In the genomic region with DNA sequence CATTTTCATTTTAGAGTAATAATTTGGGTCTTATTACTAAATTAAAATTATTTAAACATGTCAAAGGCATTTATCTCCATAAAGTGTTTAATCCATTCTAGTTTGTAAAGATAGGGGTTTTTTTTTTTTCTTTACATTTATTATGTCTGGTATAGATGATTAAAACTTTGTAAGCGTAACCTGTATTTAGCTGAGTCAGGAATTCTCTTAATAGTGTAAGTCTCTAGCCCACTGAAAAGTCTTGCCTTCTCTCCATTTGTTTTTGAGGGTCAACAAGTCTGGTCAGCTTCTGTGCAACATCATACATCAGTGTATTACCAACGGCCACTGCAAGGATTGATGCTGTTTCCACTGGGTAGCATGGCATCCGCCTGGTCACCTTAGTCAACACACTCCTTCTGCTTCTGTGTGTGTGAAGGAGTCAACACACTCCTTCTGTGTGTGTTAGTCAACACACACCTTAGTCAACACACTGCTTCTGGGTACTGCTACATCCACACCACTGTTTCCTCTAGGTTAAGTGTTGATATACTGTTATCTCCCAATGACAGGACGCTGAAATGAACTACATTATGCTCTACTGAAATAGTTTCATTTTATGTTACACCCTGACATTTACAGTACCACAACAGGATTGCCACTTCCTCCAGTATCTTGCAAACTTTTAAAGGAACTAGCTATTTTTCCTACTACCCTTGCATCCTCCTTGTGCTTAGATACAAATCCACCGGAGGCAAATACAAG, we compare ENCODE assay signal across 31 cellular contexts. TPM values are rescaled to one million over a fixed set of nuclear protein-coding genes. Genes with fewer than 3 reads are reported as not detected.
DNase-seq lines count a peak whose midpoint lies in the region; ATAC-seq and TF ChIP-seq lines count a peak whose summit lies in the region.
"Had no signal": no experiment of that assay in that cellular context is flagged by ENCODE, and none has a peak within 500 bp of the region (broad histone marks: within the 10 kb centered on the region; RNA-seq: fewer than 3 reads in every experiment).

No MANE protein-coding gene starts in this region.

- H3K27ac Mint-ChIP-seq in activated naive CD4-positive, alpha-beta T cell treated with anti-CD3 and anti-CD28 coated beads, Interleukin-2, amount 10 ng/mL, durations not matched to agents 7 days and 5 days, result peak overlapping the region; percentile 60
- H3K27ac Mint-ChIP-seq in activated CD8-positive, alpha-beta T cell treated with anti-CD3 and anti-CD28 coated beads, Interleukin-2, amount 10 ng/mL, durations not matched to agents 7 days and 5 days, result peak overlapping the region; percentile 78
- peak overlapping the region; percentile 75 for H3K27ac Mint-ChIP-seq in stimulated activated effector memory CD8-positive, alpha-beta T cell treated with anti-CD3 and anti-CD28 coated beads, Interleukin-12 subunit alpha, Interleukin-12 subunit beta, amount 100 ng/mL, for 72 hours

- H3K27me3 Mint-ChIP-seq in activated naive CD4-positive, alpha-beta T cell treated with anti-CD3 and anti-CD28 coated beads, Interleukin-2, amount 10 ng/mL, durations not matched to agents 7 days and 5 days, result no peaks in the 10 kb centered on the region
- no peaks in the 10 kb centered on the region for H3K27me3 Mint-ChIP-seq in activated CD8-positive, alpha-beta T cell treated with anti-CD3 and anti-CD28 coated beads, Interleukin-2, amount 10 ng/mL, durations not matched to agents 7 days and 5 days (ENCODE audit: low read depth)
- H3K27me3 Mint-ChIP-seq: naive B cell had no signal

- H3K9me2 ChIP-seq in Loucy (replicated peaks; ENCODE audit: low read depth, low read length), result no peaks in the 10 kb centered on the region

- no peaks in the 10 kb centered on the region for H3K79me2 ChIP-seq in Loucy (ENCODE audit: insufficient read depth, low read length)

- H3K36me3 Mint-ChIP-seq in activated naive CD4-positive, alpha-beta T cell treated with anti-CD3 and anti-CD28 coated beads, Interleukin-2, amount 10 ng/mL, durations not matched to agents 7 days and 5 days, result peaks cover 2% of the 10 kb centered on the region
- peaks cover 16% of the 10 kb centered on the region for H3K36me3 Mint-ChIP-seq in activated CD8-positive, alpha-beta T cell treated with anti-CD3 and anti-CD28 coated beads, Interleukin-2, amount 10 ng/mL, durations not matched to agents 7 days and 5 days (ENCODE audit: low read depth)
- peaks cover 7% of the 10 kb centered on the region for H3K36me3 Mint-ChIP-seq in stimulated activated effector memory CD8-positive, alpha-beta T cell treated with anti-CD3 and anti-CD28 coated beads, Interleukin-12 subunit alpha, Interleukin-12 subunit beta, amount 100 ng/mL, for 72 hours
- H3K36me3 Mint-ChIP-seq: naive B cell had no signal

- peaks cover 19% of the 10 kb centered on the region for H3K4me1 Mint-ChIP-seq in activated naive CD4-positive, alpha-beta T cell treated with anti-CD3 and anti-CD28 coated beads, Interleukin-2, amount 10 ng/mL, durations not matched to agents 7 days and 5 days
- peaks cover 23% of the 10 kb centered on the region for H3K4me1 Mint-ChIP-seq in activated CD8-positive, alpha-beta T cell treated with anti-CD3 and anti-CD28 coated beads, Interleukin-2, amount 10 ng/mL, durations not matched to agents 7 days and 5 days (ENCODE audit: low read depth)
- peaks cover 47% of the 10 kb centered on the region for H3K4me1 Mint-ChIP-seq in stimulated activated effector memory CD8-positive, alpha-beta T cell treated with anti-CD3 and anti-CD28 coated beads, Interleukin-12 subunit alpha, Interleukin-12 subunit beta, amount 100 ng/mL, for 72 hours

- H3K4me3 Mint-ChIP-seq in activated naive CD4-positive, alpha-beta T cell treated with anti-CD3 and anti-CD28 coated beads, Interleukin-2, amount 10 ng/mL, durations not matched to agents 7 days and 5 days, result no peak overlapping the region
- H3K4me3 Mint-ChIP-seq in activated CD8-positive, alpha-beta T cell treated with anti-CD3 and anti-CD28 coated beads, Interleukin-2, amount 10 ng/mL, durations not matched to agents 7 days and 5 days, result peak overlapping the region; percentile 2
- peak overlapping the region; percentile 38 for H3K4me3 Mint-ChIP-seq in stimulated activated effector memory CD8-positive, alpha-beta T cell treated with anti-CD3 and anti-CD28 coated beads, Interleukin-12 subunit alpha, Interleukin-12 subunit beta, amount 100 ng/mL, for 72 hours
- H3K4me3 Mint-ChIP-seq: naive B cell had no signal

- no peaks in the 10 kb centered on the region for H3K9me3 ChIP-seq in Loucy (ENCODE audit: insufficient read depth, low read depth, low read length)
- H3K9me3 ChIP-seq: gastroesophageal sphincter, left ventricle myocardium inferior, thoracic aorta had no signal

- H3K36me3 ChIP-seq in Loucy (ENCODE audit: insufficient read depth, low read length), result no peaks in the 10 kb centered on the region
- H3K36me3 ChIP-seq: left ventricle myocardium inferior, thoracic aorta had no signal

- H3K27me3 ChIP-seq in Loucy (ENCODE audit: insufficient read depth, low read length, poor library complexity, severe bottlenecking), result no peaks in the 10 kb centered on the region
- H3K27me3 ChIP-seq: BLaER1 treated with 17β-estradiol and CSF1 and Interleukin-3, amounts not matched to agents 10 nM and 100 nM; gastroesophageal sphincter had no signal

- H3K9me3 Mint-ChIP-seq in activated naive CD4-positive, alpha-beta T cell treated with anti-CD3 and anti-CD28 coated beads, Interleukin-2, amount 10 ng/mL, durations not matched to agents 7 days and 5 days, result no peaks in the 10 kb centered on the region
- peaks cover 6% of the 10 kb centered on the region for H3K9me3 Mint-ChIP-seq in activated CD8-positive, alpha-beta T cell treated with anti-CD3 and anti-CD28 coated beads, Interleukin-2, amount 10 ng/mL, durations not matched to agents 7 days and 5 days (ENCODE audit: insufficient read depth)
- no peaks in the 10 kb centered on the region for H3K9me3 Mint-ChIP-seq in stimulated activated effector memory CD8-positive, alpha-beta T cell treated with anti-CD3 and anti-CD28 coated beads, Interleukin-12 subunit alpha, Interleukin-12 subunit beta, amount 100 ng/mL, for 72 hours

- POLR2A ChIA-PET in activated CD8-positive, alpha-beta T cell treated with anti-CD3 and anti-CD28 coated beads, Interleukin-2, amount 10 ng/mL, durations not matched to agents 7 days and 5 days (lab: Charles Lee), result interaction anchor here (1.0 kb wide), 1 partner anchor 12 kb away, joined by 5 read pairs; no protein-coding TSS in a partner anchor

- H3F3A ChIP-seq in Loucy (ENCODE audit: low read depth), result no peaks in the 10 kb centered on the region

- H4K20me1 ChIP-seq in Loucy (ENCODE audit: insufficient read depth, low read length, poor library complexity, severe bottlenecking), result no peaks in the 10 kb centered on the region

- no peak for TF ChIP-seq CTCF in Loucy (conservative IDR thresholded peaks at IDR 0.05; ENCODE audit: low read length)

- DNase-seq in activated naive CD4-positive, alpha-beta T cell treated with anti-CD3 and anti-CD28 coated beads, Interleukin-2, amount 10 ng/mL, durations not matched to agents 7 days and 5 days, result no peak
- DNase-seq in activated naive CD4-positive, alpha-beta T cell (lab: John Stamatoyannopoulos, UW), result no peak
- no peak for DNase-seq in activated CD8-positive, alpha-beta T cell treated with anti-CD3 and anti-CD28 coated beads, Interleukin-2, amount 10 ng/mL, durations not matched to agents 7 days and 5 days
- DNase-seq in stimulated activated effector memory CD8-positive, alpha-beta T cell treated with anti-CD3 and anti-CD28 coated beads, Interleukin-12 subunit alpha, Interleukin-12 subunit beta, amount 100 ng/mL, for 72 hours (ENCODE audit: low spot score in 2 of 2), result no peak
- no peak for DNase-seq in NCI-H1930 (lab: John Stamatoyannopoulos, UW)
- DNase-seq in NCI-H1048 (lab: John Stamatoyannopoulos, UW), result no peak
- DNase-seq in SHP77 (lab: John Stamatoyannopoulos, UW), result no peak
- DNase-seq: activated CD4-positive, CD25-positive, alpha-beta regulatory T cell; activated CD8-positive, alpha-beta memory T cell treated with anti-CD3 and anti-CD28 coated beads, Interleukin-2, amount 50 U/mL, for 4 hours; activated gamma-delta T cell treated with Interleukin-2 at 50 U/mL for 16 hours; aorta; cortex of kidney; hypothalamus; left ventricle myocardium inferior; naive B cell; NCI-H1105 treated with DMSO at 0.1 percent for 48 hours; NCI-H2029 treated with DMSO at 0.1 percent for 48 hours; NCI-H345; NCI-H774; small intestine; stimulated activated CD4-positive, alpha-beta T cell treated with anti-CD3 and anti-CD28 coated beads, Interleukin-2, amount 100 ng/mL, for 48 hours; stimulated activated naive CD4-positive, alpha-beta T cell; T-helper 9 cell had no signal

- peaks cover 13% of the 10 kb centered on the region for H3K4me1 ChIP-seq in Loucy (ENCODE audit: insufficient read depth, low read length, poor library complexity, severe bottlenecking)
- H3K4me1 ChIP-seq: gastroesophageal sphincter had no signal

- no peak overlapping the region for H3K4me3 ChIP-seq in Loucy (ENCODE audit: low read length, poor library complexity, severe bottlenecking)
- H3K4me3 ChIP-seq: BLaER1 treated with 17β-estradiol and CSF1 and Interleukin-3, amounts not matched to agents 10 nM and 100 nM; gastroesophageal sphincter; left ventricle myocardium inferior; thoracic aorta had no signal

- CTCF ChIA-PET in activated naive CD4-positive, alpha-beta T cell treated with anti-CD3 and anti-CD28 coated beads, Interleukin-2, amount 10 ng/mL, durations not matched to agents 7 days and 5 days (lab: Charles Lee), result interaction anchor here (0.8 to 1.7 kb wide), 2 partner anchors 23 to 133 kb away, joined by 4 to 17 read pairs; no protein-coding TSS in a partner anchor
- CTCF ChIA-PET in activated CD8-positive, alpha-beta T cell treated with anti-CD3 and anti-CD28 coated beads, Interleukin-2, amount 10 ng/mL, durations not matched to agents 7 days and 5 days (lab: Charles Lee), result interaction anchor here (0.8 to 2.1 kb wide), 7 partner anchors 12 to 53 kb away, joined by 3 to 30 read pairs (median 5); no protein-coding TSS in a partner anchor

- no peak overlapping the region for H2AFZ ChIP-seq in Loucy (ENCODE audit: low read length)

- H3K9ac ChIP-seq in Loucy (ENCODE audit: low read depth, low read length, poor library complexity, severe bottlenecking), result no peak overlapping the region
- H3K9ac ChIP-seq: BLaER1 treated with 17β-estradiol and CSF1 and Interleukin-3, amounts not matched to agents 10 nM and 100 nM had no signal

- ATAC-seq in activated CD8-positive, alpha-beta T cell treated with anti-CD3 and anti-CD28 coated beads, Interleukin-2, amount 10 ng/mL, durations not matched to agents 7 days and 5 days, result peak; percentile 47
- ATAC-seq in stimulated activated effector memory CD8-positive, alpha-beta T cell treated with anti-CD3 and anti-CD28 coated beads, Interleukin-12 subunit alpha, Interleukin-12 subunit beta, amount 100 ng/mL, for 72 hours, result peak; percentile 93
- ATAC-seq: gastroesophageal sphincter, SK-N-SH treated with all-trans-retinoic acid at 6 μM for 48 hours had no signal

- peak overlapping the region; percentile 1 for H3K4me2 ChIP-seq in Loucy (ENCODE audit: low read depth, low read length, poor library complexity, severe bottlenecking)

RNA-seq across cellular contexts. Expression of a gene that starts 37.3 kb away (rescaled TPM):
- total RNA-seq in activated CD8-positive, alpha-beta T cell treated with anti-CD3 and anti-CD28 coated beads, Interleukin-2, amount 10 ng/mL, durations not matched to agents 7 days and 5 days, result under 1 TPM in 1 of 2 experiments, not detected in 1; 0.18 TPM
- total RNA-seq: cardiac septum had no signal

RNA-seq across cellular contexts. Expression of a gene that starts 47.1 kb away (rescaled TPM):
- 10 to 100 TPM; 11.4 to 11.9 TPM for total RNA-seq in activated CD8-positive, alpha-beta T cell treated with anti-CD3 and anti-CD28 coated beads, Interleukin-2, amount 10 ng/mL, durations not matched to agents 7 days and 5 days

RNA-seq across cellular contexts. Expression of a gene that starts 54.1 kb away (rescaled TPM):
- not detected for total RNA-seq in activated CD8-positive, alpha-beta T cell treated with anti-CD3 and anti-CD28 coated beads, Interleukin-2, amount 10 ng/mL, durations not matched to agents 7 days and 5 days
- total RNA-seq: aorta, cardiac septum, gastroesophageal sphincter, left ventricle myocardium inferior, osteocyte, renal cortical epithelial cell, thoracic aorta had no signal
